Comparison of ENCODE assay signal across 19 cellular contexts in the genomic region with DNA sequence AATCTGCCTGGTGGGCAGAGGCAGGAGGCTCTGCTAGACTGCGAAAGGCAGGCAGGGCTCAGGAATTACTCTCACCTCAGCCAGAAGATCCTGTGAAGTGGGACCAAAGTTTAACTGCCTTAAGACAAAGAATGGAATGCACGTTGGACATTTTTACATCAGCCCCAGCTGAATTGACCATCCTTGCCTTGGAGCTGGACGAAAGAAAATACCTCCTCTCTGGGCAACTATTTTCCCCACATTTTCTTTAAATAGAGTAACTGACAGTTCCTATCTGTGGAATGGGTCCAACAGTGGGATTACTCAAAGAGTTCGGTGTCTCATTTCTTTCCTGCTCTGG.
"Had no signal": no experiment of that assay in that cellular context is flagged by ENCODE, and none has a peak within 500 bp of the region (broad histone marks: within the 10 kb centered on the region; RNA-seq: fewer than 3 reads in every experiment).

No MANE protein-coding gene starts in this region.

- DNase-seq: activated CD4-positive, alpha-beta memory T cell treated with anti-CD3 and anti-CD28 coated beads, Interleukin-2, amount 10 ng/mL, durations not matched to agents 7 days and 5 days; activated CD4-positive, alpha-beta T cell treated with anti-CD3 and anti-CD28 coated beads for 36 hours; activated naive CD4-positive, alpha-beta T cell treated with anti-CD3 and anti-CD28 coated beads, Interleukin-2, amount 50 U/mL, for 16 hours; adrenal gland; left ventricle myocardium inferior; spleen; stimulated activated CD4-positive, alpha-beta T cell treated with anti-CD3 and anti-CD28 coated beads, Interleukin-2, amount 100 ng/mL, for 24 hours; stimulated activated naive CD4-positive, alpha-beta T cell had no signal

- H3K9ac ChIP-seq: neural progenitor cell, parathyroid adenoma had no signal

- H3K36me3 ChIP-seq: brain microvascular endothelial cell, SJSA1 had no signal

- H3K4me2 ChIP-seq: neural progenitor cell had no signal

- H3K27ac Mint-ChIP-seq: activated CD4-positive, alpha-beta memory T cell treated with anti-CD3 and anti-CD28 coated beads, Interleukin-2, amount 10 ng/mL, durations not matched to agents 7 days and 5 days; activated CD4-positive, alpha-beta T cell treated with anti-CD3 and anti-CD28 coated beads for 36 hours; activated T-helper 2 cell treated with anti-CD3 and anti-CD28 coated beads, Interferon-gamma antibody, Interleukin-2, Interleukin-4, amounts not matched to agents 10 μg/mL and 5 μg/mL and 100 μg/mL, durations not matched to agents 14 hours and 24 hours and 36 hours; memory B cell had no signal

- FAIRE-seq: endometrium, frontal cortex, keratinocyte, urothelium cell line had no signal

- H3K27me3 Mint-ChIP-seq: activated CD4-positive, alpha-beta memory T cell treated with anti-CD3 and anti-CD28 coated beads, Interleukin-2, amount 10 ng/mL, durations not matched to agents 7 days and 5 days; activated CD4-positive, alpha-beta T cell treated with anti-CD3 and anti-CD28 coated beads for 36 hours; memory B cell had no signal

- H3K79me2 ChIP-seq: parathyroid adenoma had no signal

- H3K4me3 ChIP-seq: adrenal gland, left ventricle myocardium inferior, neural progenitor cell, right atrium auricular region, SJSA1, spleen had no signal

- H3K4me3 Mint-ChIP-seq: activated CD4-positive, alpha-beta memory T cell treated with anti-CD3 and anti-CD28 coated beads, Interleukin-2, amount 10 ng/mL, durations not matched to agents 7 days and 5 days; activated CD4-positive, alpha-beta T cell treated with anti-CD3 and anti-CD28 coated beads for 36 hours; memory B cell; neural progenitor cell had no signal

- H3K4me1 ChIP-seq: parathyroid adenoma had no signal

- H3K27ac ChIP-seq: adrenal gland, brain microvascular endothelial cell, left ventricle myocardium inferior, neural progenitor cell, parathyroid adenoma, SJSA1, spleen had no signal

- H3K9me3 ChIP-seq: adrenal gland, left ventricle myocardium inferior, right atrium auricular region, SJSA1, spleen had no signal

- H3K27me3 ChIP-seq: adrenal gland, brain microvascular endothelial cell, neural progenitor cell, right atrium auricular region, SJSA1, spleen had no signal

- H3K9me3 Mint-ChIP-seq: activated CD4-positive, alpha-beta memory T cell treated with anti-CD3 and anti-CD28 coated beads, Interleukin-2, amount 10 ng/mL, durations not matched to agents 7 days and 5 days; activated T-helper 2 cell treated with anti-CD3 and anti-CD28 coated beads, Interferon-gamma antibody, Interleukin-2, Interleukin-4, amounts not matched to agents 10 μg/mL and 5 μg/mL and 100 μg/mL, durations not matched to agents 14 hours and 24 hours and 36 hours; memory B cell; neural progenitor cell had no signal

- H2AFZ ChIP-seq: neural progenitor cell, parathyroid adenoma had no signal
